ENCODE assay signal across 21 cellular contexts in genomic region chr14:88488897-88489296, GRCh38.
A peak's percentile ranks its signal among the peaks of the same experiment; 100 is the strongest.
DNase-seq lines count a peak whose midpoint lies in the region; ATAC-seq, FAIRE-seq and TF ChIP-seq lines count a peak whose summit lies in the region.
"Had no signal": no experiment of that assay in that cellular context is flagged by ENCODE, and none has a peak within 500 bp of the region (broad histone marks: within the 10 kb centered on the region; RNA-seq: fewer than 3 reads in every experiment).

No MANE protein-coding gene starts in this region.

- no peak for FAIRE-seq in bronchial epithelial cell (lab: Jason Lieb, UNC)
- FAIRE-seq: A204.1, D721Med, G401.6, GM12891 had no signal

- H3K4me1 Mint-ChIP-seq in osteocyte (ENCODE audit: unreplicated experiment), result no peaks in the 10 kb centered on the region
- H3K4me1 Mint-ChIP-seq in CD14-positive monocyte, result peaks cover 5% of the 10 kb centered on the region

- H3K4me3 ChIP-seq in bronchial epithelial cell (ENCODE audit: low read depth, low read length) (no peak overlapping the region), suprapubic skin (no peak overlapping the region)

- H3K4me1 ChIP-seq in foreskin keratinocyte (peaks cover 8% of the 10 kb centered on the region), suprapubic skin (peaks cover 27% of the 10 kb centered on the region)
- H3K4me1 ChIP-seq: BE2C had no signal

- TF ChIP-seq CTCF in bronchial epithelial cell (IDR thresholded peaks at IDR 0.05; ENCODE audit: insufficient read depth, low read length, severe bottlenecking) (no peak), foreskin keratinocyte (conservative IDR thresholded peaks at IDR 0.05) (no peak), suprapubic skin (IDR thresholded peaks at IDR 0.05) (no peak), osteocyte (IDR thresholded peaks at IDR 0.05) (no peak), CD14-positive monocyte (IDR thresholded peaks at IDR 0.05) (no peak)

- H3K4me3 Mint-ChIP-seq in osteocyte (ENCODE audit: unreplicated experiment) (no peak overlapping the region), CD14-positive monocyte (no peak overlapping the region)
- H3K4me3 Mint-ChIP-seq: CD4-positive, alpha-beta T cell; HFFc6 had no signal

- H3K27ac ChIP-seq in foreskin keratinocyte (peak overlapping the region; percentile 61), suprapubic skin (peak overlapping the region; percentile 77)
- H3K27ac ChIP-seq: HL-60 had no signal

- H3K27ac Mint-ChIP-seq in osteocyte (ENCODE audit: unreplicated experiment) (no peak overlapping the region), CD14-positive monocyte (no peak overlapping the region)
- H3K27ac Mint-ChIP-seq: CD4-positive, alpha-beta T cell; HFFc6 had no signal

- H3K9me3 ChIP-seq in suprapubic skin, result no peaks in the 10 kb centered on the region
- H3K9me3 ChIP-seq: BE2C, Caco-2 had no signal

- intact Hi-C loops in CD14-positive monocyte (cut with micrococcal nuclease), result no loop called here

- no peak for TF ChIP-seq POLR2A in suprapubic skin (IDR thresholded peaks at IDR 0.05)

- H3K27me3 ChIP-seq in bronchial epithelial cell (ENCODE audit: control insufficient read depth, insufficient read depth, low read length) (no peaks in the 10 kb centered on the region), foreskin keratinocyte (no peaks in the 10 kb centered on the region), suprapubic skin (no peaks in the 10 kb centered on the region)
- H3K27me3 ChIP-seq: BE2C had no signal

- H3K36me3 ChIP-seq in bronchial epithelial cell (ENCODE audit: control insufficient read depth, insufficient read depth, low read length), result peaks cover 6% of the 10 kb centered on the region
- H3K36me3 ChIP-seq in suprapubic skin, result peaks cover 16% of the 10 kb centered on the region
- H3K36me3 ChIP-seq: BE2C had no signal

- H3K36me3 Mint-ChIP-seq in osteocyte (ENCODE audit: unreplicated experiment) (peaks cover 15% of the 10 kb centered on the region), CD14-positive monocyte (no peaks in the 10 kb centered on the region)

- peak; percentile 84 for ATAC-seq in foreskin keratinocyte
- no peak for ATAC-seq in GM21423 (IDR thresholded peaks at IDR 0.05; ENCODE audit: unreplicated experiment)
- ATAC-seq: HCT116 had no signal

- no peak for TF ChIP-seq EP300 in suprapubic skin (IDR thresholded peaks at IDR 0.05)

- no peaks in the 10 kb centered on the region for H3K27me3 Mint-ChIP-seq in osteocyte (ENCODE audit: unreplicated experiment)
- peaks cover 2 to 6% (median 5%) of the 10 kb centered on the region in 3 donors for H3K27me3 Mint-ChIP-seq in CD14-positive monocyte (ENCODE audit: low read depth in 3 of 3)

- 61% methylated on average over 6 of the region's 6 CpGs for WGBS in suprapubic skin

- DNase-seq in bronchial epithelial cell (ENCODE audit: low read depth), result peak; percentile 72
- DNase-seq in foreskin keratinocyte, result peak; percentile 67 to 88
- no peak for DNase-seq in suprapubic skin (ENCODE audit: low spot score in 2 of 2)
- no peak for DNase-seq in osteocyte (ENCODE audit: extremely low spot score, unreplicated experiment)
- DNase-seq in CD14-positive monocyte (ENCODE audit: low spot score), result no peak
- DNase-seq: ACHN; BE2C; C1 segment of cervical spinal cord; CD4-positive, alpha-beta T cell; GOT3; H7; HFFc6; IMR-90 had no signal

- no peaks in the 10 kb centered on the region for H3K9me3 Mint-ChIP-seq in osteocyte (ENCODE audit: unreplicated experiment)
- peaks cover 0 to 2% (median 0%) of the 10 kb centered on the region in 7 donors for H3K9me3 Mint-ChIP-seq in CD14-positive monocyte
- H3K9me3 Mint-ChIP-seq: CD4-positive, alpha-beta T cell; HFFc6 had no signal

Comparison
In these comparisons a context has a peak if more than half of its experiments do, and no peak if none do; other contexts are left out.
1. DNase-seq: peak in bronchial epithelial cell (single experiment) and foreskin keratinocyte (2 of 2); none in suprapubic skin (0 of 2), osteocyte (single experiment) and CD14-positive monocyte (single experiment).